9 cellular contexts compared by ENCODE assay signal in genomic region chr3:149277338-149277813, GRCh38. TPM values are rescaled to one million over a fixed set of nuclear protein-coding genes. Genes with fewer than 3 reads are reported as not detected.
DNase-seq lines count a peak whose midpoint lies in the region; ATAC-seq, FAIRE-seq and TF ChIP-seq lines count a peak whose summit lies in the region.
"Had no signal": no experiment of that assay in that cellular context is flagged by ENCODE, and none has a peak within 500 bp of the region (broad histone marks: within the 10 kb centered on the region; RNA-seq: fewer than 3 reads in every experiment).

No MANE protein-coding gene starts in this region.

- peaks cover 15 to 23% (median 16%) of the 10 kb centered on the region in 3 donors for H3K4me1 Mint-ChIP-seq in CD8-positive, alpha-beta memory T cell
- H3K4me1 Mint-ChIP-seq in T-cell, result peaks cover 14 to 23% (median 15%) of the 10 kb centered on the region in 3 donors

- peak overlapping the region; percentile 74; the same call in 2 of the 3 replicates for H2BK15ac ChIP-seq in IMR-90 (ENCODE audit: low read depth, low read length)

- no peak for TF ChIP-seq POLR2A in IMR-90 (IDR thresholded peaks at IDR 0.05; ENCODE audit: low read depth, low read length)

- POLR2A ChIA-PET in CD8-positive, alpha-beta memory T cell (lab: Charles Lee), result interaction anchor here (0.6 to 1.2 kb wide), 4 partner anchors 88 to 287 kb away, joined by 3 to 5 read pairs (median 3); partner anchors contain the start of genes GYG1 and HPS3
- POLR2A ChIA-PET in IMR-90 (lab: Charles Lee; ENCODE audit: unreplicated experiment) (no interaction called here), T-cell (lab: Charles Lee) (no interaction called here)

- CTCF ChIA-PET in CD8-positive, alpha-beta memory T cell (lab: Charles Lee), result interaction anchor here (0.9 to 5.0 kb wide), 3 partner anchors 157 to 322 kb away, joined by 3 to 32 read pairs (median 4); no protein-coding TSS in a partner anchor
- CTCF ChIA-PET in IMR-90 (lab: Yijun Ruan, JAX) (interaction anchor here (0.9 to 1.0 kb wide), 2 partner anchors 157 to 322 kb away, joined by 3 to 5 read pairs; no protein-coding TSS in a partner anchor), T-cell (lab: Charles Lee) (interaction anchor here in 1 of 2 donors (0.6 to 4.8 kb wide), 4 partner anchors 131 to 324 kb away, joined by 3 to 23 read pairs (median 7); no protein-coding TSS in a partner anchor)

- dilution Hi-C loops in IMR-90 (cut with HindIII; ENCODE audit: low sequenced_read_pairs, unreplicated experiment), result no loop called here

- TF ChIP-seq RAD21 in IMR-90 (IDR thresholded peaks at IDR 0.05; ENCODE audit: low read length), result no peak

- ATAC-seq in GM21423 (IDR thresholded peaks at IDR 0.05; ENCODE audit: unreplicated experiment) (peak; percentile 76), IMR-90 (ENCODE audit: low read depth) (peak; percentile 56), T-cell (replicated peaks in 1 of 4) (peak; percentile 58 to 91 (median 82)), GM18873 (IDR thresholded peaks at IDR 0.05; ENCODE audit: low FRiP score, unreplicated experiment) (no peak)

- H2BK120ac ChIP-seq in IMR-90 (ENCODE audit: low read depth, low read length), result peak overlapping the region; percentile 35

- H2AK9ac ChIP-seq in IMR-90 (replicated peaks; ENCODE audit: low read depth, low read length, poor library complexity), result no peak overlapping the region

- peak in 2 of 5 donors; percentile 17 to 35 for DNase-seq in CD8-positive, alpha-beta memory T cell
- peak; percentile 84 for DNase-seq in IMR-90
- peak in 4 of 34 experiments; percentile 1 to 14 (median 4) for DNase-seq in T-cell
- peak; percentile 33 for DNase-seq in foreskin melanocyte
- DNase-seq in urothelium cell line (ENCODE audit: low spot score), result peak; percentile 36
- DNase-seq in NCI-H2227 (lab: John Stamatoyannopoulos, UW; ENCODE audit: unreplicated experiment), result no peak

- no TSS peak for BruUV-seq in IMR-90 (replicated peaks; lab: Mats Ljungman, UMichigan)

- no peaks in the 10 kb centered on the region for H3K9me3 Mint-ChIP-seq in CD8-positive, alpha-beta memory T cell
- no peaks in the 10 kb centered on the region for H3K9me3 Mint-ChIP-seq in T-cell

- H3K27ac Mint-ChIP-seq in CD8-positive, alpha-beta memory T cell, result peak overlapping the region; percentile 34 to 99 (median 93)
- peak overlapping the region; percentile 95 to 99 for H3K27ac Mint-ChIP-seq in T-cell

- H3K27ac ChIP-seq in CD8-positive, alpha-beta memory T cell (ENCODE audit: low read depth, low read length), result peak overlapping the region; percentile 40
- no peak overlapping the region for H3K27ac ChIP-seq in IMR-90 (ENCODE audit: insufficient read depth, low read length)

- intact Hi-C loops in IMR-90 (cut with micrococcal nuclease), result no loop called here

- H3K27me3 ChIP-seq in CD8-positive, alpha-beta memory T cell (ENCODE audit: insufficient read depth, low read length, poor library complexity, severe bottlenecking), result no peaks in the 10 kb centered on the region
- no peaks in the 10 kb centered on the region for H3K27me3 ChIP-seq in IMR-90 (ENCODE audit: control insufficient read depth, insufficient read depth, low read length)

- in situ Hi-C loops in IMR-90 (cut with MboI; ENCODE audit: low sequenced_read_pairs), result loop anchor here (5.0 kb wide), 1 partner anchor 205 kb away; no protein-coding TSS in a partner anchor

- peaks cover 15% of the 10 kb centered on the region for H3K4me1 ChIP-seq in CD8-positive, alpha-beta memory T cell (ENCODE audit: insufficient read depth, low read length)
- H3K4me1 ChIP-seq in IMR-90 (ENCODE audit: control insufficient read depth, insufficient read depth, low read length), result peaks cover 4% of the 10 kb centered on the region; the same call in 1 of the 2 replicates

- no CpG with 5 or more reads among the region's 3 CpGs for WGBS in IMR-90 (ENCODE audit: extremely low coverage in 2 of 2, insufficient read length in 1 of 2), 2 experiments

- peak overlapping the region; percentile 57 for H2BK5ac ChIP-seq in IMR-90 (ENCODE audit: low read depth, low read length, poor library complexity, severe bottlenecking)

- peak overlapping the region; percentile 45; the same call in 1 of the 2 replicates for H2AK5ac ChIP-seq in IMR-90 (ENCODE audit: low read depth, low read length)

- H3K36me3 ChIP-seq in CD8-positive, alpha-beta memory T cell (ENCODE audit: insufficient read depth, low read length), result no peaks in the 10 kb centered on the region
- H3K36me3 ChIP-seq in IMR-90 (ENCODE audit: control insufficient read depth, insufficient read depth, low read length), result no peaks in the 10 kb centered on the region

- peak overlapping the region; percentile 19; the same call in 1 of the 2 replicates for H3K23ac ChIP-seq in IMR-90 (ENCODE audit: low read depth, low read length)

- no peaks in the 10 kb centered on the region for H4K20me1 ChIP-seq in IMR-90 (ENCODE audit: insufficient read depth, low read length)

- peak overlapping the region; percentile 46; the same call in 1 of the 2 replicates for H3K4me2 ChIP-seq in IMR-90 (ENCODE audit: low read depth, low read length)

- no peaks in the 10 kb centered on the region for H3K27me3 Mint-ChIP-seq in CD8-positive, alpha-beta memory T cell
- H3K27me3 Mint-ChIP-seq in T-cell, result no peaks in the 10 kb centered on the region

- no peak overlapping the region for H3K9ac ChIP-seq in IMR-90 (ENCODE audit: low read depth, low read length)

- H3K4me3 Mint-ChIP-seq in CD8-positive, alpha-beta memory T cell, result peak overlapping the region; percentile 78 to 89 (median 83)
- H3K4me3 Mint-ChIP-seq in T-cell, result peak overlapping the region; percentile 52 to 76 (median 75)

- no peak for FAIRE-seq in urothelium cell line (lab: Jason Lieb, UNC)

- 0 out of 2 replicates have a peak overlapping the region, but pooled peaks have one; percentile 13 for H4K91ac ChIP-seq in IMR-90 (ENCODE audit: insufficient read depth, low read depth, low read length)

- peak overlapping the region; percentile 78; the same call in 1 of the 2 replicates for H3K4ac ChIP-seq in IMR-90 (ENCODE audit: low read depth, low read length)

- peak overlapping the region; percentile 82; the same call in 1 of the 2 replicates for H3K18ac ChIP-seq in IMR-90 (ENCODE audit: low read depth, low read length)

- H4K8ac ChIP-seq in IMR-90 (ENCODE audit: low read depth in 2 of 2, low read length in 2 of 2), result peak overlapping the region in 1 of 2 experiments; percentile 75; a peak in 2 of 4 replicates

- no peak overlapping the region for H2AFZ ChIP-seq in IMR-90 (replicated peaks; ENCODE audit: low read length, poor library complexity)

- peak overlapping the region; percentile 18; the same call in 1 of the 2 replicates for H2BK20ac ChIP-seq in IMR-90 (ENCODE audit: low read depth, low read length)

- H4K5ac ChIP-seq in IMR-90 (ENCODE audit: low read depth, low read length), result peak overlapping the region; percentile 83; the same call in 1 of the 2 replicates

- H3K36me3 Mint-ChIP-seq in CD8-positive, alpha-beta memory T cell, result peaks cover 0 to 4% (median 2%) of the 10 kb centered on the region in 3 donors
- no peaks in the 10 kb centered on the region for H3K36me3 Mint-ChIP-seq in T-cell

- no peak overlapping the region for H3K56ac ChIP-seq in IMR-90 (ENCODE audit: extremely low read depth, insufficient read depth, low read length)

- no peak overlapping the region for H3K4me3 ChIP-seq in CD8-positive, alpha-beta memory T cell (ENCODE audit: low read length)
- H3K4me3 ChIP-seq in IMR-90 (ENCODE audit: insufficient read depth, low read depth, low read length), result no peak overlapping the region

- no peaks in the 10 kb centered on the region for H3K9me3 ChIP-seq in CD8-positive, alpha-beta memory T cell (ENCODE audit: low read length)
- no peaks in the 10 kb centered on the region for H3K9me3 ChIP-seq in IMR-90 (ENCODE audit: control insufficient read depth, insufficient read depth, low read length)

- H3K9me1 ChIP-seq in IMR-90 (ENCODE audit: insufficient read depth, low read length), result peaks cover 3% of the 10 kb centered on the region; the same call in 1 of the 2 replicates

- TF ChIP-seq CTCF in IMR-90 (conservative IDR thresholded peaks at IDR 0.05; ENCODE audit: low read depth, low read length), result no peak

- peak overlapping the region; percentile 84 for H3K14ac ChIP-seq in IMR-90 (replicated peaks; ENCODE audit: low read depth, low read length)

- no peaks in the 10 kb centered on the region for H3K79me1 ChIP-seq in IMR-90 (ENCODE audit: low read depth in 1 of 2, low read length in 2 of 2)

TF ChIP-seq in IMR-90, 13 proteins besides CTCF, POLR2A, EP300 and RAD21:
- TF ChIP-seq CEBPB (IDR thresholded peaks at IDR 0.05; ENCODE audit: low read depth, low read length) (peak; percentile 85), MXI1 (IDR thresholded peaks at IDR 0.05; ENCODE audit: borderline replicate concordance, low read depth, low read length) (peak; percentile 50; the same call in 1 of the 2 replicates), NFE2L2 (IDR thresholded peaks at IDR 0.05; ENCODE audit: low read depth, low read length) (no peak)

RNA-seq across cellular contexts. Expression of gene CP, which starts 55.7 kb away (rescaled TPM):
- total RNA-seq in CD8-positive, alpha-beta memory T cell, result not detected
- polyA plus RNA-seq in CD8-positive, alpha-beta memory T cell, result not detected
- 0.28 TPM in 1 of 2 replicates, not detected in the other for total RNA-seq in IMR-90 (2012; rRNA removed)
- not detected in 2 replicates for polyA plus RNA-seq in IMR-90 (2012; rRNA removed)
- polyA plus RNA-seq in IMR-90 (2012; cell fraction: cytosol; rRNA removed), result not detected in 2 replicates
- 0.07 TPM in 1 of 2 replicates, not detected in the other for polyA plus RNA-seq in IMR-90 (2012; cell fraction: nucleus; rRNA removed; ENCODE audit: low replicate concordance)
- total RNA-seq in T-cell, result 1 to 10 TPM in 1 of 5 donors, under 1 TPM in 2, not detected in 2; 0.69 to 1.9 (median 0.73) TPM
- polyA plus RNA-seq: neural cell had no signal

RNA-seq across cellular contexts. Expression of gene TM4SF18, which starts 56.1 kb away (rescaled TPM):
- total RNA-seq in CD8-positive, alpha-beta memory T cell, result not detected
- polyA plus RNA-seq in CD8-positive, alpha-beta memory T cell, result not detected
- total RNA-seq in IMR-90 (2012; rRNA removed) (under 0.01 TPM in 1 of 2 replicates, not detected in the other), T-cell (not detected)
- polyA plus RNA-seq in IMR-90 (2012; rRNA removed), result not detected in 2 replicates
- polyA plus RNA-seq in IMR-90 (2012; cell fraction: cytosol; rRNA removed), result not detected in 2 replicates
- polyA plus RNA-seq in IMR-90 (2012; cell fraction: nucleus; rRNA removed; ENCODE audit: low replicate concordance), result not detected in 2 replicates
- polyA plus RNA-seq: neural cell had no signal
